Comparison of ENCODE assay signal across 23 cellular contexts in the genomic region with DNA sequence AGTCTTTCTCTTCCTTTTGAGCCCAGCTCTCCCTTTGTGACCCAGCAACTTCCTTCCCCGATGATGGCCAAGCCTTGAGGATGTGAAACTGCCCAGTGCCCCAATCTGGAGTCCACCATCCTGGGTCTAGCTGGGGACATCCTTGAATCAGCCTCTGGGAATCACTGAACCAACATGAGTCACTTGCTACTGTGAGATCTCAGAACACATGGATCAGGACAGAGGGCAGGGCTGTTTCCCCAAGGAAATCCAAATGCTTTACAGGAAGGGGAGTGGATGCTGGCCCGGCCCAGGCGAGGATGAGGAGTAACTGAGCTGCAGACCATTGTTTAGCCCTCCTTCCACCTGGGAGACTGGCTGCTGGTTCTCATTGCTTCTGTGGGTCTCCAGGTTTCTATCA.
DNase-seq lines count a peak whose midpoint lies in the region; ATAC-seq, FAIRE-seq and TF ChIP-seq lines count a peak whose summit lies in the region.
"Had no signal": no experiment of that assay in that cellular context is flagged by ENCODE, and none has a peak within 500 bp of the region (broad histone marks: within the 10 kb centered on the region; RNA-seq: fewer than 3 reads in every experiment).

No MANE protein-coding gene starts in this region.

- H3K14ac ChIP-seq in H1 (ENCODE audit: insufficient read length), result no peak overlapping the region

- no peak overlapping the region for H2BK12ac ChIP-seq in H1 (ENCODE audit: low read depth, low read length)

- H3K56ac ChIP-seq in H1 (replicated peaks; ENCODE audit: insufficient read length, low read depth, low read length), result no peak overlapping the region

- no peaks in the 10 kb centered on the region for H3K23me2 ChIP-seq in H1 (ENCODE audit: low read depth, low read length)

- TF ChIP-seq CTCF in H1 (IDR thresholded peaks at IDR 0.05; ENCODE audit: control extremely low read depth in 1 of 3, insufficient read depth in 1 of 3, low read depth in 1 of 3, low read length in 3 of 3), result no peak
- no peak for TF ChIP-seq CTCF in thoracic aorta (IDR thresholded peaks at IDR 0.05)
- no peak for TF ChIP-seq CTCF in omental fat pad (IDR thresholded peaks at IDR 0.05)

- no peak overlapping the region for H2BK15ac ChIP-seq in H1 (ENCODE audit: low read length)

- H3K23ac ChIP-seq in H1 (ENCODE audit: insufficient read length), result no peak overlapping the region

- no peak overlapping the region for H3K4me3 ChIP-seq in H1 (ENCODE audit: extremely low read depth in 1 of 4, insufficient read depth in 2 of 4, low read depth in 3 of 4, low read length in 4 of 4)
- H3K4me3 ChIP-seq in right cardiac atrium (ENCODE audit: low read length), result no peak overlapping the region
- H3K4me3 ChIP-seq in thoracic aorta, result no peak overlapping the region
- H3K4me3 ChIP-seq: PC-9 had no signal

- H2BK20ac ChIP-seq in H1 (ENCODE audit: low read length), result no peak overlapping the region

- no peak overlapping the region for H3K9ac ChIP-seq in H1 (replicated peaks in 1 of 4; ENCODE audit: extremely low read depth in 1 of 4, low read depth in 3 of 4, low read length in 3 of 4)

- H3K79me2 ChIP-seq in H1 (ENCODE audit: control insufficient read depth in 1 of 2, insufficient read depth in 2 of 2, low read length in 2 of 2), result no peaks in the 10 kb centered on the region

- TF ChIP-seq RAD21 in H1 (IDR thresholded peaks at IDR 0.05 in 1 of 2, conservative IDR thresholded peaks at IDR 0.05 in 1 of 2; ENCODE audit: low read depth in 2 of 2, low read length in 2 of 2), result no peak

- no peak overlapping the region for H2BK5ac ChIP-seq in H1 (ENCODE audit: low read depth, low read length)

- H4K91ac ChIP-seq in H1 (replicated peaks; ENCODE audit: insufficient read length, low read length), result no peak overlapping the region

- no peak for FAIRE-seq in H1 (lab: Jason Lieb, UNC)
- FAIRE-seq: GM12891, H54, HTR-8/SVneo had no signal

- intact Hi-C loops in right cardiac atrium (cut with DNase I), result no loop called here

- ATAC-seq in right cardiac atrium (peak; percentile 71 to 95), thoracic aorta (ENCODE audit: insufficient number of reproducible peaks, low FRiP score, low read depth) (peak; percentile 36), omental fat pad (ENCODE audit: low FRiP score) (no peak), HG02623 (IDR thresholded peaks at IDR 0.05; ENCODE audit: unreplicated experiment) (no peak)

- no peaks in the 10 kb centered on the region for H3K79me1 ChIP-seq in H1 (ENCODE audit: low read depth, low read length)

- no peak overlapping the region for H3K4ac ChIP-seq in H1 (replicated peaks; ENCODE audit: insufficient read length, low read depth, low read length)

- H3K9me3 ChIP-seq in H1 (ENCODE audit: insufficient read depth in 2 of 2, low read depth in 1 of 2, low read length in 1 of 2) (no peaks in the 10 kb centered on the region), right cardiac atrium (ENCODE audit: control insufficient read depth, low read length) (no peaks in the 10 kb centered on the region), thoracic aorta (no peaks in the 10 kb centered on the region)

- no peak overlapping the region for H4K8ac ChIP-seq in H1 (ENCODE audit: extremely low read depth, insufficient read depth, low read length)

- no peak overlapping the region for H3K18ac ChIP-seq in H1 (ENCODE audit: extremely low read depth, low read length)

- H3K4me2 ChIP-seq in H1 (ENCODE audit: insufficient read depth in 1 of 2, low read depth in 2 of 2, low read length in 2 of 2), result no peak overlapping the region
- H3K4me2 ChIP-seq: PC-9 had no signal

- no peak for TF ChIP-seq POLR2A in H1 (IDR thresholded peaks at IDR 0.05; ENCODE audit: control extremely low read depth in 1 of 2, low read depth in 2 of 2, low read length in 2 of 2)

- no peak overlapping the region for H4K5ac ChIP-seq in H1 (ENCODE audit: insufficient read length, low read depth, low read length)

- no peak for TF ChIP-seq EP300 in H1 (IDR thresholded peaks at IDR 0.05; ENCODE audit: borderline replicate concordance in 1 of 2, low read depth in 2 of 2, low read length in 2 of 2)

- H2BK120ac ChIP-seq in H1 (replicated peaks; ENCODE audit: low read depth, low read length), result no peak overlapping the region

- H2AK5ac ChIP-seq in H1 (ENCODE audit: low read depth, low read length), result peak overlapping the region; percentile 72; the same call in 1 of the 2 replicates

- POLR2A ChIA-PET in H1 (lab: Charles Lee; ENCODE audit: partially characterized antibody), result no interaction called here

- CTCF ChIA-PET in H1 (lab: Charles Lee; ENCODE audit: partially characterized antibody), result interaction anchor here (1.3 kb wide), 1 partner anchor 140 kb away, joined by 3 read pairs; no protein-coding TSS in a partner anchor

- H3K4me1 ChIP-seq in H1 (replicated peaks in 1 of 4; ENCODE audit: control insufficient read depth in 3 of 4, insufficient read depth in 4 of 4, low read length in 3 of 4) (no peaks in the 10 kb centered on the region), right cardiac atrium (ENCODE audit: control insufficient read depth, insufficient read depth, low read length) (peaks cover 5% of the 10 kb centered on the region), thoracic aorta (ENCODE audit: control insufficient read depth in 1 of 2, low read depth in 2 of 2) (peaks cover 9 to 20% of the 10 kb centered on the region in 2 donors)

- WGBS in H1 (ENCODE audit: extremely low coverage in 1 of 2, insufficient coverage in 1 of 2, insufficient read length in 1 of 2, insufficient replicate concordance in 2 of 2, low coverage in 1 of 2, low lambda C conversion rate in 2 of 2, missing lambda C conversion rate in 1 of 2), 2 experiments, result 100% methylated on average over 3 of the region's 3 CpGs; no CpG with 5 or more reads in 1 of the 2 experiments
- WGBS in right cardiac atrium, result 55% methylated on average over 3 of the region's 3 CpGs

- H2AFZ ChIP-seq in H1 (ENCODE audit: low read length), result no peak overlapping the region
- H2AFZ ChIP-seq: PC-9 had no signal

- H3K27me3 ChIP-seq in H1 (replicated peaks in 1 of 4; ENCODE audit: control insufficient read depth in 3 of 4, extremely low read depth in 1 of 4, insufficient read depth in 3 of 4, low read length in 3 of 4) (no peaks in the 10 kb centered on the region), right cardiac atrium (ENCODE audit: control insufficient read depth, insufficient read depth) (no peaks in the 10 kb centered on the region), thoracic aorta (replicated peaks; ENCODE audit: insufficient read depth) (no peaks in the 10 kb centered on the region)

- H3K27ac ChIP-seq in H1 (ENCODE audit: low read depth, low read length), result no peak overlapping the region
- peak overlapping the region; percentile 57 for H3K27ac ChIP-seq in right cardiac atrium (ENCODE audit: low read length)
- H3K27ac ChIP-seq in thoracic aorta, result no peak overlapping the region
- H3K27ac ChIP-seq: C4-2B, PC-9 had no signal

- H3K36me3 ChIP-seq in H1 (ENCODE audit: control insufficient read depth in 2 of 4, insufficient read depth in 4 of 4, low read length in 3 of 4) (no peaks in the 10 kb centered on the region; a peak in 1 of 8 replicates), thoracic aorta (no peaks in the 10 kb centered on the region)

- peak; percentile 45 for DNase-seq in MV-4-11 (lab: John Stamatoyannopoulos, UW)
- no peak for DNase-seq in H1 (ENCODE audit: low read depth in 1 of 2, low spot score in 2 of 2)
- DNase-seq in right cardiac atrium, result peak in 2 of 3 donors; percentile 45 to 50
- DNase-seq in thoracic aorta (ENCODE audit: low spot score), result no peak
- DNase-seq in omental fat pad (ENCODE audit: low spot score), result no peak
- DNase-seq in DMS153 (lab: John Stamatoyannopoulos, UW), result no peak
- DNase-seq: CD8-positive, alpha-beta memory T cell; DMS 273 treated with DMSO at 0.1 percent for 48 hours; DMS79 treated with DMSO at 0.1 percent for 48 hours; GF-D8; KBM-7; NCI-H1105 treated with DMSO at 0.1 percent for 48 hours; NCI-H1694; NCI-H2029 treated with DMSO at 0.1 percent for 48 hours; NCI-H2227 treated with DMSO at 0.1 percent for 48 hours; NCI-H526 treated with DMSO at 0.1 percent for 48 hours; PC-9; SHP77 had no signal

- no peaks in the 10 kb centered on the region for H4K20me1 ChIP-seq in H1 (replicated peaks in 1 of 2; ENCODE audit: control insufficient read depth in 1 of 2, insufficient read depth in 2 of 2, low read length in 2 of 2)

TF ChIP-seq in H1, 55 proteins besides CTCF, POLR2A, EP300 and RAD21:
- TF ChIP-seq GABPA (IDR thresholded peaks at IDR 0.05; ENCODE audit: borderline replicate concordance, insufficient read depth, low read length) (no peak), RNF2 (IDR thresholded peaks at IDR 0.05; ENCODE audit: borderline replicate concordance, low read depth, low read length, missing control alignments, poor library complexity, severe bottlenecking) (no peak), POLR2AphosphoS5 (IDR thresholded peaks at IDR 0.05; ENCODE audit: low read depth, low read length) (no peak), SAP30 (IDR thresholded peaks at IDR 0.05; ENCODE audit: insufficient read depth, insufficient replicate concordance, low read length) (no peak), SIX5 (IDR thresholded peaks at IDR 0.05; ENCODE audit: low read depth, low read length) (no peak), YY1 (IDR thresholded peaks at IDR 0.05; ENCODE audit: low read depth, low read length) (no peak), KDM1A (IDR thresholded peaks at IDR 0.05; ENCODE audit: borderline replicate concordance, low read length) (no peak)
- TF ChIP-seq, protein P1, sequence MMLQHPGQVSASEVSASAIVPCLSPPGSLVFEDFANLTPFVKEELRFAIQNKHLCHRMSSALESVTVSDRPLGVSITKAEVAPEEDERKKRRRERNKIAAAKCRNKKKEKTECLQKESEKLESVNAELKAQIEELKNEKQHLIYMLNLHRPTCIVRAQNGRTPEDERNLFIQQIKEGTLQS (IDR thresholded peaks at IDR 0.05; ENCODE audit: insufficient read depth, low read depth, low read length), result no peak
TF ChIP-seq in H1: peak in this region for 0.

Comparison
In these comparisons a context has a peak if more than half of its experiments do, and no peak if none do; other contexts are left out.
1. DNase-seq: peak in MV-4-11 (single experiment) and right cardiac atrium (2 of 3); none in H1 (0 of 2), thoracic aorta (single experiment), omental fat pad (single experiment) and DMS153 (single experiment).
2. ATAC-seq: peak in right cardiac atrium (2 of 2) and thoracic aorta (single experiment); none in omental fat pad (single experiment) and HG02623 (single experiment).